ENCODE assay signal across 13 cellular contexts in the genomic region with DNA sequence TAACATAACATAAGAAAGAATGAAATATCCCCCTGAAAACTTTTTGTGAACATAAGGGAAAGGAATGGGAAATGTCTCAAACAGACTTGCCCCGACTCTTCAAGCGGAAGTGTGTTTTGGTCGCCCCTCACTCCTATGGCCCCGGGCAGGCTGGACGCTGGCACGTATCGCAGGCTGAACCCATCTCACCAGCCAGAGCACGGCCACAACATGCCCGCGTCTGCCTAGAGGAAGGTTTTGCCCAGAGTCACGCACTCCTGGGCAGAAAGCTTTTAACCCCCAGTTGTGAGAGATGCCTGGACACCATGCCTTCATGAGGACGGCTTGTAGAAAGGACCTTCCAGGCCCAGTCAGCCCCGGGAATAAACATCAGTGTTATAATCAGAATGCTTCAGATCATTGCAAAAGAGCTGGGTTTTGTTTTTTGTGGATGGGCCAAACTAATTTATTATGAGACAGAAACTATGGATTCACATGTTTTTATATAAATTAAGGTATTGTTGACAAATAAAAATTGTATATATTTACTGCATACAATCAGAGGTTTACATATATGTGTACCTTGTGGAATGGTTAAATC. TPM values are rescaled to one million over a fixed set of nuclear protein-coding genes. Genes with fewer than 3 reads are reported as not detected.
DNase-seq lines count a peak whose midpoint lies in the region; ATAC-seq and TF ChIP-seq lines count a peak whose summit lies in the region.
"Had no signal": no experiment of that assay in that cellular context is flagged by ENCODE, and none has a peak within 500 bp of the region (broad histone marks: within the 10 kb centered on the region; RNA-seq: fewer than 3 reads in every experiment).

No MANE protein-coding gene starts in this region.

- H2BK15ac ChIP-seq in mesenchymal stem cell (ENCODE audit: low read depth, poor library complexity, severe bottlenecking): no peak overlapping the region

- H3K23ac ChIP-seq in mesenchymal stem cell (ENCODE audit: low read length in 2 of 2): peak overlapping the region in 1 of 2 experiments; percentile 10

- H3K27me3 ChIP-seq in mesenchymal stem cell (ENCODE audit: control insufficient read depth in 1 of 2, insufficient read depth in 1 of 2, low read length in 2 of 2) (no peaks in the 10 kb centered on the region), thoracic aorta (replicated peaks; ENCODE audit: insufficient read depth) (no peaks in the 10 kb centered on the region)

- no peak overlapping the region for H3K4me2 ChIP-seq in mesenchymal stem cell (ENCODE audit: low read length, poor library complexity, severe bottlenecking)

- H3K4me3 ChIP-seq in mesenchymal stem cell (ENCODE audit: insufficient read depth in 1 of 2, low read depth in 1 of 2, low read length in 2 of 2): peak overlapping the region in 1 of 2 experiments; percentile 45
- peak overlapping the region; percentile 59 for H3K4me3 ChIP-seq in thoracic aorta

- H3K4me1 Mint-ChIP-seq in HFFc6 (ENCODE audit: low read depth) (peaks cover 68% of the 10 kb centered on the region), chondrocyte (ENCODE audit: low read depth) (peaks cover 72% of the 10 kb centered on the region)

- H3K9ac ChIP-seq in mesenchymal stem cell (ENCODE audit: low read length): peak overlapping the region; percentile 75

- H3K4ac ChIP-seq in mesenchymal stem cell (ENCODE audit: low read depth in 1 of 2, low read length in 2 of 2): no peak overlapping the region

- H3K36me3 ChIP-seq in mesenchymal stem cell (ENCODE audit: control insufficient read depth in 1 of 2, insufficient read depth in 2 of 2, low read depth in 1 of 2, low read length in 2 of 2): peaks cover 9 to 21% of the 10 kb centered on the region in 2 experiments
- no peaks in the 10 kb centered on the region for H3K36me3 ChIP-seq in thoracic aorta

- H3K27me3 Mint-ChIP-seq in HFFc6 (ENCODE audit: insufficient read depth) (peaks cover 7% of the 10 kb centered on the region), chondrocyte (ENCODE audit: low read depth) (no peaks in the 10 kb centered on the region)
- H3K27me3 Mint-ChIP-seq: brain had no signal

- peak overlapping the region; percentile 1 to 77 for H3K18ac ChIP-seq in mesenchymal stem cell (ENCODE audit: low read depth in 1 of 2, low read length in 2 of 2)

- peak overlapping the region in 1 of 2 experiments; percentile 94 for H3K14ac ChIP-seq in mesenchymal stem cell (ENCODE audit: low read length in 2 of 2)

- H4K91ac ChIP-seq in mesenchymal stem cell (ENCODE audit: low read length): no peak overlapping the region

- H2AK5ac ChIP-seq in mesenchymal stem cell (ENCODE audit: low read length, severe bottlenecking): peak overlapping the region; percentile 8

- no peak overlapping the region for H2BK120ac ChIP-seq in mesenchymal stem cell (ENCODE audit: low read depth, low read length)

- H3K27ac ChIP-seq in mesenchymal stem cell (ENCODE audit: low read length, poor library complexity, severe bottlenecking) (no peak overlapping the region), thoracic aorta (peak overlapping the region; percentile 69 to 86)

- H3K4me3 Mint-ChIP-seq in HFFc6 (peak overlapping the region; percentile 60; the same call in 1 of the 2 replicates), chondrocyte (ENCODE audit: unreplicated experiment) (no peak overlapping the region)
- H3K4me3 Mint-ChIP-seq: brain; effector memory CD8-positive, alpha-beta T cell; T-helper 1 cell treated with Interleukin-12 subunit alpha and Interleukin-12 subunit beta and Interleukin-4 antibody, amounts not matched to agents 30 μg/mL and 1 μg/mL, for 36 hours had no signal

- no peaks in the 10 kb centered on the region for H3K36me3 Mint-ChIP-seq in HFFc6 (ENCODE audit: low read depth)
- H3K36me3 Mint-ChIP-seq in chondrocyte (ENCODE audit: low read depth): no peaks in the 10 kb centered on the region

- H3K27ac Mint-ChIP-seq in HFFc6 (peak overlapping the region; percentile 80), chondrocyte (ENCODE audit: unreplicated experiment) (peak overlapping the region; percentile 78)
- H3K27ac Mint-ChIP-seq: T-helper 1 cell treated with Interleukin-12 subunit alpha and Interleukin-12 subunit beta and Interleukin-4 antibody, amounts not matched to agents 30 μg/mL and 1 μg/mL, for 36 hours had no signal

- H2AFZ ChIP-seq in mesenchymal stem cell (ENCODE audit: low read depth, low read length): no peak overlapping the region

- peaks cover 9% of the 10 kb centered on the region for H3K79me1 ChIP-seq in mesenchymal stem cell (replicated peaks; ENCODE audit: low read length, poor library complexity, severe bottlenecking)

- ATAC-seq in thoracic aorta (ENCODE audit: insufficient number of reproducible peaks, low FRiP score, low read depth) (no peak), HG03457 (IDR thresholded peaks at IDR 0.05; ENCODE audit: unreplicated experiment) (no peak)
- ATAC-seq: effector memory CD8-positive, alpha-beta T cell had no signal

- no peaks in the 10 kb centered on the region for H3K9me3 ChIP-seq in mesenchymal stem cell (ENCODE audit: control insufficient read depth, low read length)
- H3K9me3 ChIP-seq in thoracic aorta: no peaks in the 10 kb centered on the region

- H3K4me1 ChIP-seq in mesenchymal stem cell (ENCODE audit: control insufficient read depth, insufficient read depth, low read depth, low read length) (peaks cover 36% of the 10 kb centered on the region), thoracic aorta (ENCODE audit: control insufficient read depth in 1 of 2, low read depth in 2 of 2) (peaks cover 70 to 97% of the 10 kb centered on the region in 2 donors)

- no peak for DNase-seq in HFFc6
- DNase-seq in chondrocyte (ENCODE audit: low spot score): no peak
- DNase-seq in mesenchymal stem cell: peak; percentile 44
- no peak for DNase-seq in thoracic aorta (ENCODE audit: low spot score)
- DNase-seq in MV-4-11 (lab: John Stamatoyannopoulos, UW): no peak
- no peak for DNase-seq in NCI-H2081 (lab: John Stamatoyannopoulos, UW)
- DNase-seq: activated CD4-positive, CD25-positive, alpha-beta regulatory T cell; DMS53; effector memory CD8-positive, alpha-beta T cell; NCI-H69 had no signal

- H3K9me3 Mint-ChIP-seq in HFFc6: no peaks in the 10 kb centered on the region
- no peaks in the 10 kb centered on the region for H3K9me3 Mint-ChIP-seq in chondrocyte (ENCODE audit: low read depth)
- H3K9me3 Mint-ChIP-seq: effector memory CD8-positive, alpha-beta T cell; T-helper 1 cell treated with Interleukin-12 subunit alpha and Interleukin-12 subunit beta and Interleukin-4 antibody, amounts not matched to agents 30 μg/mL and 1 μg/mL, for 36 hours had no signal

- WGBS in mesenchymal stem cell: 91% methylated on average over 13 of the region's 13 CpGs

- peak overlapping the region in 1 of 2 experiments; percentile 77 for H2BK12ac ChIP-seq in mesenchymal stem cell (ENCODE audit: low read length in 2 of 2)

- no peak overlapping the region for H4K8ac ChIP-seq in mesenchymal stem cell (ENCODE audit: low read length)

- TF ChIP-seq CTCF in HFFc6 (IDR thresholded peaks at IDR 0.05): no peak
- no peak for TF ChIP-seq CTCF in chondrocyte (IDR thresholded peaks at IDR 0.05)
- TF ChIP-seq CTCF in thoracic aorta (IDR thresholded peaks at IDR 0.05): no peak

- no peak overlapping the region for H2BK5ac ChIP-seq in mesenchymal stem cell (ENCODE audit: low read depth, low read length, poor library complexity, severe bottlenecking)

RNA-seq across cellular contexts. Expression of a gene that starts 16.5 kb away (rescaled TPM):
- total RNA-seq in HFFc6 (2021; fragmentation: NEBNext Ultra II Directional; extraction: Animal tissue kit (Norgen Biotek cat#: 25700)): 100 to 1,000 TPM; 122 to 142 (median 131) TPM
- total RNA-seq in chondrocyte: 98.5 to 102 TPM (median 101 TPM) in 3 replicates
- polyA plus RNA-seq in mesenchymal stem cell (2013, experiment 1 of 2): 42.1 TPM
- polyA plus RNA-seq in mesenchymal stem cell (2013, experiment 2 of 2): 39.2 TPM
- 100 to 1,000 TPM; 112 to 150 TPM for total RNA-seq in thoracic aorta
